In the genomic region with DNA sequence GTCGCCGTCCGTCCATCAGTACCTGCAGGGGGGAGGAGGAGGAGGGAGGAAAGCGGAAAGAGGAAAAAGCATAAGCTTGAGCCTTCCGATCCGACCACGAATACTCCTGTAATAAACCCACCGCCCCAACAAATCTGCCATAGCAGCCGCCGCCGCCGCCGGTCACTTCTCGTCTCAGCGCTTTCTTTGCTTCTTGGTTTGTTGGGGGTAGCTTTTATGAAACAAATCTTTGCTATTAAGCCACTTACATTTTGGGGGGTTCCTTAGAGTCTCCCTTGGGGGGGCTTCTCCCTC, we compare ENCODE assay signal across 8 cellular contexts. TPM values are rescaled to one million over a fixed set of nuclear protein-coding genes. Genes with fewer than 3 reads are reported as not detected.
A peak's percentile ranks its signal among the peaks of the same experiment; 100 is the strongest.
DNase-seq lines count a peak whose midpoint lies in the region; TF ChIP-seq lines count a peak whose summit lies in the region.

No MANE protein-coding gene starts in this region.

- no peaks in the 10 kb centered on the region for H3K9me3 ChIP-seq in SJSA1 (replicated peaks)
- no peaks in the 10 kb centered on the region for H3K9me3 ChIP-seq in iPS DF 6.9 (ENCODE audit: control insufficient read depth, insufficient read depth, low read length)

- no peaks in the 10 kb centered on the region for H3K36me3 ChIP-seq in SJSA1
- H3K36me3 ChIP-seq in iPS DF 6.9 (ENCODE audit: control insufficient read depth, insufficient read depth, low read length) = no peaks in the 10 kb centered on the region

- CTCF ChIA-PET in activated CD4-positive, alpha-beta T cell treated with anti-CD3 and anti-CD28 coated beads, Interleukin-2, amount 10 ng/mL, durations not matched to agents 7 days and 5 days (lab: Charles Lee) = no interaction called here

- peaks cover 54% of the 10 kb centered on the region for H3K27me3 Mint-ChIP-seq in activated CD4-positive, alpha-beta T cell treated with anti-CD3 and anti-CD28 coated beads, Interleukin-2, amount 10 ng/mL, durations not matched to agents 7 days and 5 days

- TF ChIP-seq CTCF in GM13977 (IDR thresholded peaks at IDR 0.05; ENCODE audit: extremely low read depth, insufficient read depth, missing control alignments) = no peak

- DNase-seq in activated CD4-positive, alpha-beta T cell treated with anti-CD3 and anti-CD28 coated beads, Interleukin-2, amount 10 ng/mL, durations not matched to agents 7 days and 5 days = no peak
- no peak for DNase-seq in activated CD4-positive, alpha-beta T cell treated with anti-CD3 and anti-CD28 coated beads for 48 hours
- DNase-seq in SJSA1 (ENCODE audit: low read depth in 1 of 2, low spot score in 2 of 2) (peak in 1 of 2 experiments; percentile 9), iPS DF 6.9 (ENCODE audit: low read depth, low spot score) (no peak), substantia nigra (lab: John Stamatoyannopoulos, UW) (peak in 1 of 49 donors; percentile 83), GM13977 (ENCODE audit: low spot score) (no peak), kidney tubule cell (ENCODE audit: low spot score) (no peak)
- DNase-seq in stimulated activated CD4-positive, alpha-beta T cell treated with anti-CD3 and anti-CD28 coated beads, Interleukin-1b, Interleukin-23, amount 100 ng/mL, for 48 hours = no peak

- peaks cover 43% of the 10 kb centered on the region for H3K27me3 ChIP-seq in SJSA1 (replicated peaks)
- peaks cover 8% of the 10 kb centered on the region for H3K27me3 ChIP-seq in iPS DF 6.9 (ENCODE audit: control insufficient read depth, insufficient read depth, low read length)

- H3K4me3 Mint-ChIP-seq in activated CD4-positive, alpha-beta T cell treated with anti-CD3 and anti-CD28 coated beads, Interleukin-2, amount 10 ng/mL, durations not matched to agents 7 days and 5 days = peak overlapping the region; percentile 74

- peaks cover 18% of the 10 kb centered on the region for H3K4me1 Mint-ChIP-seq in activated CD4-positive, alpha-beta T cell treated with anti-CD3 and anti-CD28 coated beads, Interleukin-2, amount 10 ng/mL, durations not matched to agents 7 days and 5 days

- H3K27ac ChIP-seq in SJSA1 = no peak overlapping the region
- H3K27ac ChIP-seq in iPS DF 6.9 (ENCODE audit: low read length) = no peak overlapping the region
- H3K27ac ChIP-seq in substantia nigra (ENCODE audit: low read depth, low read length, poor library complexity, severe bottlenecking) = peak overlapping the region; percentile 90

- in situ Hi-C loops in GM13977 (cut with MboI; ENCODE audit: low pct_unique_long_range_greater_than_20kb, low sequenced_read_pairs, unreplicated experiment) = loop anchor here (25.0 kb wide), 2 partner anchors 327 to 1477 kb away; no protein-coding TSS in a partner anchor

- no CpG with 5 or more reads among the region's 15 CpGs for WGBS in iPS DF 6.9 (ENCODE audit: insufficient coverage, insufficient read length)

- no peak overlapping the region for H3K27ac Mint-ChIP-seq in activated CD4-positive, alpha-beta T cell treated with anti-CD3 and anti-CD28 coated beads, Interleukin-2, amount 10 ng/mL, durations not matched to agents 7 days and 5 days

- peaks cover 3% of the 10 kb centered on the region for H3K36me3 Mint-ChIP-seq in activated CD4-positive, alpha-beta T cell treated with anti-CD3 and anti-CD28 coated beads, Interleukin-2, amount 10 ng/mL, durations not matched to agents 7 days and 5 days (ENCODE audit: low read depth)

- POLR2A ChIA-PET in activated CD4-positive, alpha-beta T cell treated with anti-CD3 and anti-CD28 coated beads, Interleukin-2, amount 10 ng/mL, durations not matched to agents 7 days and 5 days (lab: Charles Lee) = no interaction called here

- H3K4me3 ChIP-seq in SJSA1 = peak overlapping the region; percentile 34
- H3K4me3 ChIP-seq in iPS DF 6.9 (ENCODE audit: low read length) = peak overlapping the region; percentile 80; the same call in 1 of the 2 replicates

- no peaks in the 10 kb centered on the region for H3K9me3 Mint-ChIP-seq in activated CD4-positive, alpha-beta T cell treated with anti-CD3 and anti-CD28 coated beads, Interleukin-2, amount 10 ng/mL, durations not matched to agents 7 days and 5 days

- H3K4me1 ChIP-seq in SJSA1 (replicated peaks) = peaks cover 9% of the 10 kb centered on the region
- 0 out of 2 replicates have a peak, but pooled peaks cover under 1% of the 10 kb centered on the region for H3K4me1 ChIP-seq in iPS DF 6.9 (ENCODE audit: control insufficient read depth, insufficient read depth, low read length)

RNA-seq across cellular contexts. Expression of gene ADGRB3, which starts 0.3 kb away (rescaled TPM):
- not detected for total RNA-seq in activated CD4-positive, alpha-beta T cell treated with anti-CD3 and anti-CD28 coated beads, Interleukin-2, amount 10 ng/mL, durations not matched to agents 7 days and 5 days
- total RNA-seq in SJSA1 (2014; rRNA removed; shearing (Covaris generic)) = not detected in 2 replicates
